In genomic region chrX:51857159-51857733, GRCh38 we compare ENCODE assay signal across 2 cellular contexts.
A peak's percentile ranks its signal among the peaks of the same experiment; 100 is the strongest.
TF ChIP-seq lines count a peak whose summit lies in the region.

No MANE protein-coding gene starts in this region.

TF ChIP-seq in HCT116, 20 proteins besides CTCF, POLR2A, EP300 and RAD21:
- TF ChIP-seq ZNF274 (IDR thresholded peaks at IDR 0.05; ENCODE audit: low read depth, low read length) (peak; percentile 61), TCF7L2 (IDR thresholded peaks at IDR 0.05; ENCODE audit: borderline replicate concordance, extremely low read depth, insufficient read depth, insufficient read length) (no peak)
- TF ChIP-seq, protein P1, sequence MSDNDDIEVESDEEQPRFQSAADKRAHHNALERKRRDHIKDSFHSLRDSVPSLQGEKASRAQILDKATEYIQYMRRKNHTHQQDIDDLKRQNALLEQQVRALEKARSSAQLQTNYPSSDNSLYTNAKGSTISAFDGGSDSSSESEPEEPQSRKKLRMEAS (IDR thresholded peaks at IDR 0.05): no peak

TF ChIP-seq in H1, 55 proteins besides CTCF, POLR2A, EP300 and RAD21:
- TF ChIP-seq JUND (IDR thresholded peaks at IDR 0.05; ENCODE audit: low read length) (no peak), ZNF274 (IDR thresholded peaks at IDR 0.05; ENCODE audit: borderline replicate concordance, extremely low read depth, low read length) (peak; percentile 57; the same call in 1 of the 2 replicates)
